ENCODE assay signal across 11 cellular contexts in genomic region chr11:64930346-64930745, GRCh38. TPM values are rescaled to one million over a fixed set of nuclear protein-coding genes. Genes with fewer than 3 reads are reported as not detected.
"Had no signal": no experiment of that assay in that cellular context is flagged by ENCODE, and none has a peak within 500 bp of the region (broad histone marks: within the 10 kb centered on the region; RNA-seq: fewer than 3 reads in every experiment).

No MANE protein-coding gene starts in this region.

- H2AFZ ChIP-seq: GM23338 had no signal

- H3K36me3 ChIP-seq: HAP-1 had no signal

- H3K4me3 ChIP-seq: GM23338, HAP-1 had no signal

- H3K4me3 Mint-ChIP-seq: GM23338, HFFc6, IgD-negative memory B cell had no signal

- H3K27ac Mint-ChIP-seq: GM23338, HFFc6, IgD-negative memory B cell had no signal

- H3K4me2 ChIP-seq: GM23338 had no signal

- H3K9me3 ChIP-seq: HAP-1 had no signal

- ATAC-seq: GM23338, HCT116, HepG2 had no signal

- H3K27ac ChIP-seq: HL-60 had no signal

- H3K27me3 Mint-ChIP-seq: IgD-negative memory B cell had no signal

- H3K9me3 Mint-ChIP-seq: GM23338, HFFc6, IgD-negative memory B cell had no signal

- DNase-seq: HFFc6, KBM-7 had no signal

RNA-seq across cellular contexts. Expression of gene GPHA2, which starts 5.3 kb away (rescaled TPM):
- total RNA-seq: H4, H7, HFFc6, HT1080 had no signal

RNA-seq across cellular contexts. Expression of gene MAJIN, which starts 41.6 kb away (rescaled TPM):
- total RNA-seq: GM23338, H4, HepG2, HFFc6, HT1080 had no signal
